14 cellular contexts compared by ENCODE assay signal in the genomic region with DNA sequence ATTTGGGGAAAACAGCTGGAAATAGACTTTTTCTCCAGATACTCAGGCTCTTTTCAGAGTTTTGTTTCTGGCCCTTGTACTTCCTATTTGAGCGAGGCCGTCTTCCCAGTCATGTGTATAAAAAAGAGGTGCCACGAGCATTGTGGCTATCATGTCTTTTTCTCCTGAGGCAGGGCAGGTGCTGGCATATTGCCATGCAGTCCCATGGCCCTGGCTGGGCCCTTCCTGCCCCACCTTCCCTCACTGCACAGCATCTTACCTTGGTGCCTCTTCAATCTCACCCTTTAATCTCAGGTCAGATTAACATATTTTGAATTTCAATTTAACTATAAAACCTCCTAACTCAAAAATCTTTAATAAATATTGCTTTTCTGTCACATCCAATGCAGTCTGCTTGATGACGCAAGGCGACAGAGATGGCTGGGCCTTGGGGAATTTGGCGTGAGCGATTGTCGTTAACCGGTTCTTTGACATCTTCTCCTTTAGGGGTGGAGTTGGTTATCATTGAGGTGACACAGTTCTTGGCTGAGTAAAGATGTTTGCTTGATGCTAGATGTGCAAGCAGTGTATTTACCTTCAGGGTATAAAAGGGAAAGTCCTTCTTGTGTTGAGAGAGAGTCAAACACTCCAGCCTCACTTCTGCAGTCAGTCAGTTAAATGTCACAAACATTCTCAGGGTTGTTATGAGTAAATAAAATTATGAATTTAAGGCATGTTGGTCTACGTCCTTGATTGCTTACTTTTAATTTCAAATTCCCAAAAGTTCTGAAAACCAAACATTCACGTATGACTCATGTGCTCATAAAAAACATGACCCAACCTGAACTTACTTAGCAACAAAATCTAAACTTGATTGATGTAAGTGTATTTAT.
A peak's percentile ranks its signal among the peaks of the same experiment; 100 is the strongest.
DNase-seq lines count a peak whose midpoint lies in the region; ATAC-seq, FAIRE-seq and TF ChIP-seq lines count a peak whose summit lies in the region.
"Had no signal": no experiment of that assay in that cellular context is flagged by ENCODE, and none has a peak within 500 bp of the region (broad histone marks: within the 10 kb centered on the region; RNA-seq: fewer than 3 reads in every experiment).

No MANE protein-coding gene starts in this region.

- DNase-seq in A549 (ENCODE audit: low read depth in 1 of 2, low spot score in 1 of 2): peak; percentile 53 to 88
- peak; percentile 26 for DNase-seq in IMR-90
- DNase-seq in mammary epithelial cell: peak; percentile 73
- no peak for DNase-seq in lower lobe of right lung
- no peak for DNase-seq in SK-N-SH
- no peak for DNase-seq in SJCRH30
- no peak for DNase-seq in COR-L47 (lab: John Stamatoyannopoulos, UW)
- DNase-seq: foreskin melanocyte; immature natural killer cell; Kasumi-1; psoas muscle; stimulated activated CD4-positive, alpha-beta T cell treated with anti-CD3 and anti-CD28 coated beads, Interleukin-1b, Interleukin-23, amount 100 ng/mL, for 48 hours; WERI-Rb-1 had no signal

- TF ChIP-seq EP300 in A549 (IDR thresholded peaks at IDR 0.05) (no peak), SK-N-SH (IDR thresholded peaks at IDR 0.05; ENCODE audit: borderline replicate concordance in 1 of 2, low read depth in 1 of 2, low read length in 1 of 2) (no peak)

- no peak for TF ChIP-seq CTCF in A549 (IDR thresholded peaks at IDR 0.05)
- no peak for TF ChIP-seq CTCF in IMR-90 (conservative IDR thresholded peaks at IDR 0.05; ENCODE audit: low read depth, low read length)
- no peak for TF ChIP-seq CTCF in mammary epithelial cell (conservative IDR thresholded peaks at IDR 0.05 in 1 of 2, IDR thresholded peaks at IDR 0.05 in 1 of 2; ENCODE audit: extremely low read depth in 1 of 2, insufficient read depth in 1 of 2, low read depth in 1 of 2, low read length in 2 of 2)
- TF ChIP-seq CTCF in lower lobe of right lung (IDR thresholded peaks at IDR 0.05): no peak
- TF ChIP-seq CTCF in SK-N-SH (IDR thresholded peaks at IDR 0.05): no peak

- peak overlapping the region; percentile 59 to 80 for H3K27ac ChIP-seq in A549
- no peak overlapping the region for H3K27ac ChIP-seq in IMR-90 (ENCODE audit: insufficient read depth, low read length)
- H3K27ac ChIP-seq in mammary epithelial cell (ENCODE audit: insufficient read depth, low read depth, low read length): peak overlapping the region; percentile 14
- H3K27ac ChIP-seq in lower lobe of right lung: no peak overlapping the region
- H3K27ac ChIP-seq in SK-N-SH (ENCODE audit: low read depth in 2 of 2, low read length in 1 of 2): no peak overlapping the region
- H3K27ac ChIP-seq in SJCRH30: no peak overlapping the region
- H3K27ac ChIP-seq: psoas muscle, WERI-Rb-1 had no signal

- H3K4me3 ChIP-seq in A549 (no peak overlapping the region), IMR-90 (ENCODE audit: insufficient read depth, low read depth, low read length) (no peak overlapping the region), mammary epithelial cell (replicated peaks in 1 of 3; ENCODE audit: insufficient read depth in 1 of 3, low read depth in 2 of 3, low read length in 3 of 3) (no peak overlapping the region), lower lobe of right lung (no peak overlapping the region), SK-N-SH (ENCODE audit: low read depth in 2 of 2, low read length in 1 of 2) (no peak overlapping the region), SJCRH30 (no peak overlapping the region)
- H3K4me3 ChIP-seq: psoas muscle had no signal

- H2BK120ac ChIP-seq in IMR-90 (ENCODE audit: low read depth, low read length): peak overlapping the region; percentile 61; the same call in 1 of the 2 replicates

- H3F3A ChIP-seq in SK-N-SH (replicated peaks; ENCODE audit: insufficient read depth): no peaks in the 10 kb centered on the region

- H3K27me3 ChIP-seq in IMR-90 (ENCODE audit: control insufficient read depth, insufficient read depth, low read length): no peaks in the 10 kb centered on the region
- no peaks in the 10 kb centered on the region for H3K27me3 ChIP-seq in mammary epithelial cell (ENCODE audit: insufficient read depth, low read length)
- H3K27me3 ChIP-seq in lower lobe of right lung (ENCODE audit: low read depth): no peaks in the 10 kb centered on the region
- H3K27me3 ChIP-seq in SK-N-SH (ENCODE audit: insufficient read depth): no peaks in the 10 kb centered on the region
- H3K27me3 ChIP-seq in SJCRH30: no peaks in the 10 kb centered on the region

- H2AFZ ChIP-seq in IMR-90 (replicated peaks; ENCODE audit: low read length, poor library complexity) (no peak overlapping the region), mammary epithelial cell (ENCODE audit: low read depth, low read length) (no peak overlapping the region), SK-N-SH (ENCODE audit: low read depth) (no peak overlapping the region)

- no peaks in the 10 kb centered on the region for H3K79me1 ChIP-seq in IMR-90 (ENCODE audit: low read depth in 1 of 2, low read length in 2 of 2)

- intact Hi-C loops in IMR-90 (cut with micrococcal nuclease) (loop anchor here (5.0 kb wide), 2 partner anchors 868 to 1188 kb away; a partner anchor contains a TSS), mammary epithelial cell (cut with micrococcal nuclease) (no loop called here), lower lobe of right lung (cut with DNase I) (no loop called here)

- WGBS in A549 (ENCODE audit: missing lambda C conversion rate): 14% methylated on average over 11 of the region's 11 CpGs
- no CpG with 5 or more reads among the region's 11 CpGs for WGBS in IMR-90 (ENCODE audit: extremely low coverage in 2 of 2, insufficient read length in 1 of 2), 2 experiments
- 75% methylated on average over 11 of the region's 11 CpGs for WGBS in mammary epithelial cell (ENCODE audit: low coverage, missing lambda C conversion rate)
- 87% methylated on average over 11 of the region's 11 CpGs for WGBS in SK-N-SH (ENCODE audit: low lambda C conversion rate)

- 0 out of 2 replicates have a peak overlapping the region, but pooled peaks have one; percentile 9 for H4K91ac ChIP-seq in IMR-90 (ENCODE audit: insufficient read depth, low read depth, low read length)

- no peak overlapping the region for H3K23ac ChIP-seq in IMR-90 (ENCODE audit: low read depth, low read length)

- no peaks in the 10 kb centered on the region for H4K20me1 ChIP-seq in IMR-90 (ENCODE audit: insufficient read depth, low read length)
- H4K20me1 ChIP-seq in mammary epithelial cell (ENCODE audit: insufficient read depth, low read length): no peaks in the 10 kb centered on the region
- no peaks in the 10 kb centered on the region for H4K20me1 ChIP-seq in SK-N-SH (ENCODE audit: insufficient read depth)

- H3K9me1 ChIP-seq in IMR-90 (ENCODE audit: insufficient read depth, low read length): peaks cover 5% of the 10 kb centered on the region; the same call in 1 of the 2 replicates

- no peak overlapping the region for H4K8ac ChIP-seq in IMR-90 (ENCODE audit: low read depth in 2 of 2, low read length in 2 of 2)

- H3K9me3 ChIP-seq in A549 (no peaks in the 10 kb centered on the region), IMR-90 (ENCODE audit: control insufficient read depth, insufficient read depth, low read length) (no peaks in the 10 kb centered on the region), mammary epithelial cell (replicated peaks; ENCODE audit: insufficient read depth, low read length) (no peaks in the 10 kb centered on the region), lower lobe of right lung (no peaks in the 10 kb centered on the region), SK-N-SH (no peaks in the 10 kb centered on the region), SJCRH30 (replicated peaks) (no peaks in the 10 kb centered on the region)
- H3K9me3 ChIP-seq: psoas muscle had no signal

- no peak overlapping the region for H3K56ac ChIP-seq in IMR-90 (ENCODE audit: extremely low read depth, insufficient read depth, low read length)

- FAIRE-seq in A549 (lab: Jason Lieb, UNC): no peak

- ATAC-seq in A549 (peak; percentile 81 to 83; a peak in 5 of 6 replicates), IMR-90 (ENCODE audit: low read depth) (no peak), lower lobe of right lung (peak; percentile 69 to 88), GM21423 (IDR thresholded peaks at IDR 0.05; ENCODE audit: unreplicated experiment) (no peak)
- ATAC-seq: psoas muscle had no signal

- H3K4me1 ChIP-seq in A549: peaks cover 38% of the 10 kb centered on the region
- H3K4me1 ChIP-seq in IMR-90 (ENCODE audit: control insufficient read depth, insufficient read depth, low read length): peaks cover 13% of the 10 kb centered on the region
- peaks cover 25% of the 10 kb centered on the region for H3K4me1 ChIP-seq in mammary epithelial cell (ENCODE audit: insufficient read depth, low read length)
- peaks cover 11% of the 10 kb centered on the region for H3K4me1 ChIP-seq in lower lobe of right lung
- peaks cover 5 to 18% of the 10 kb centered on the region in 2 experiments for H3K4me1 ChIP-seq in SK-N-SH (ENCODE audit: control insufficient read depth in 1 of 2, insufficient read depth in 2 of 2, low read depth in 1 of 2, low read length in 1 of 2)
- peaks cover 6% of the 10 kb centered on the region for H3K4me1 ChIP-seq in SJCRH30
- H3K4me1 ChIP-seq: psoas muscle had no signal

- peak overlapping the region; percentile 5; the same call in 1 of the 2 replicates for H3K18ac ChIP-seq in IMR-90 (ENCODE audit: low read depth, low read length)

- CTCF ChIA-PET in A549 (lab: Yijun Ruan, JAX) (interaction anchor here (0.7 kb wide), 1 partner anchor 796 kb away, joined by 4 read pairs; no protein-coding TSS in a partner anchor), IMR-90 (lab: Yijun Ruan, JAX) (no interaction called here), mammary epithelial cell (lab: Charles Lee; ENCODE audit: low non-redundant PET) (no interaction called here), SK-N-SH (lab: Yijun Ruan, JAX) (no interaction called here)

- peak overlapping the region; percentile 73 for H3K4me2 ChIP-seq in A549
- 0 out of 2 replicates have a peak overlapping the region, but pooled peaks have one; percentile 31 for H3K4me2 ChIP-seq in IMR-90 (ENCODE audit: low read depth, low read length)
- H3K4me2 ChIP-seq in mammary epithelial cell (ENCODE audit: insufficient read depth, low read depth, low read length): peak overlapping the region; percentile 3
- no peak overlapping the region for H3K4me2 ChIP-seq in SK-N-SH

- TF ChIP-seq POLR2A in A549 (IDR thresholded peaks at IDR 0.05; ENCODE audit: low read length): no peak
- TF ChIP-seq POLR2A in IMR-90 (IDR thresholded peaks at IDR 0.05; ENCODE audit: low read depth, low read length): no peak

- no peak overlapping the region; the same call in 1 of the 2 replicates for H3K14ac ChIP-seq in IMR-90 (replicated peaks; ENCODE audit: low read depth, low read length)

- H2BK5ac ChIP-seq in IMR-90 (ENCODE audit: low read depth, low read length, poor library complexity, severe bottlenecking): no peak overlapping the region

- in situ Hi-C loops in IMR-90 (cut with MboI; ENCODE audit: low sequenced_read_pairs): no loop called here
- in situ Hi-C loops in mammary epithelial cell (cut with MboI; ENCODE audit: low sequenced_read_pairs in 2 of 2): no loop called here

- H3K4ac ChIP-seq in IMR-90 (ENCODE audit: low read depth, low read length): peak overlapping the region; percentile 50; the same call in 1 of the 2 replicates

- H3K9ac ChIP-seq in IMR-90 (ENCODE audit: low read depth, low read length) (no peak overlapping the region), mammary epithelial cell (ENCODE audit: insufficient read depth, low read length) (no peak overlapping the region), SK-N-SH (no peak overlapping the region)

- no peak overlapping the region for H4K5ac ChIP-seq in IMR-90 (ENCODE audit: low read depth, low read length)

- no peaks in the 10 kb centered on the region for H3K79me2 ChIP-seq in mammary epithelial cell (ENCODE audit: insufficient read depth, low read length)
- no peaks in the 10 kb centered on the region for H3K79me2 ChIP-seq in SK-N-SH (ENCODE audit: insufficient read depth)

- TF ChIP-seq RAD21 in A549 (conservative IDR thresholded peaks at IDR 0.05 in 1 of 2, IDR thresholded peaks at IDR 0.05 in 1 of 2) (no peak), IMR-90 (IDR thresholded peaks at IDR 0.05; ENCODE audit: low read length) (no peak), SK-N-SH (IDR thresholded peaks at IDR 0.05; ENCODE audit: low read length) (no peak)

- peak overlapping the region; percentile 60; the same call in 1 of the 3 replicates for H2BK15ac ChIP-seq in IMR-90 (ENCODE audit: low read depth, low read length)

- POLR2A ChIA-PET in A549 (lab: Yijun Ruan, JAX): no interaction called here
- POLR2A ChIA-PET in IMR-90 (lab: Charles Lee; ENCODE audit: unreplicated experiment): no interaction called here
- POLR2A ChIA-PET in SK-N-SH (lab: Yijun Ruan, JAX): no interaction called here

- dilution Hi-C loops in IMR-90 (cut with HindIII; ENCODE audit: low sequenced_read_pairs, unreplicated experiment) (no loop called here), mammary epithelial cell (cut with HindIII; ENCODE audit: low sequenced_read_pairs) (no loop called here)

- H3K36me3 ChIP-seq in IMR-90 (ENCODE audit: control insufficient read depth, insufficient read depth, low read length) (no peaks in the 10 kb centered on the region), mammary epithelial cell (ENCODE audit: insufficient read depth, low read length) (no peaks in the 10 kb centered on the region), lower lobe of right lung (no peaks in the 10 kb centered on the region), SK-N-SH (replicated peaks in 1 of 2; ENCODE audit: control insufficient read depth in 1 of 2, insufficient read depth in 2 of 2, low read length in 1 of 2) (no peaks in the 10 kb centered on the region), SJCRH30 (no peaks in the 10 kb centered on the region)
- H3K36me3 ChIP-seq: WERI-Rb-1 had no signal

- H3K9me2 ChIP-seq in SK-N-SH: no peaks in the 10 kb centered on the region

- BruUV-seq in IMR-90 (replicated peaks; lab: Mats Ljungman, UMichigan): no TSS peak
- BruUV-seq in mammary epithelial cell (replicated peaks; lab: Mats Ljungman, UMichigan): no TSS peak

- H2AK5ac ChIP-seq in IMR-90 (ENCODE audit: low read depth, low read length): peak overlapping the region; percentile 43; the same call in 1 of the 2 replicates

- H2BK20ac ChIP-seq in IMR-90 (ENCODE audit: low read depth, low read length): peak overlapping the region; percentile 61

- H2AK9ac ChIP-seq in IMR-90 (replicated peaks; ENCODE audit: low read depth, low read length, poor library complexity): no peak overlapping the region

Comparison
In these comparisons a context has a peak if more than half of its experiments do, and no peak if none do; other contexts are left out.
1. ATAC-seq: peak in A549 (2 of 2) and lower lobe of right lung (2 of 2); none in IMR-90 (single experiment) and GM21423 (single experiment).
2. DNase-seq: peak in A549 (2 of 2), IMR-90 (single experiment) and mammary epithelial cell (single experiment); none in lower lobe of right lung (single experiment), SK-N-SH (single experiment), SJCRH30 (0 of 2) and COR-L47 (single experiment).
3. H3K27ac ChIP-seq: peak in A549 (2 of 2) and mammary epithelial cell (single experiment); none in IMR-90 (single experiment), lower lobe of right lung (single experiment), SK-N-SH (0 of 2) and SJCRH30 (single experiment).